13 cellular contexts compared by ENCODE assay signal in genomic region chr10:13743101-13743693, GRCh38.
A peak's percentile ranks its signal among the peaks of the same experiment; 100 is the strongest.
DNase-seq lines count a peak whose midpoint lies in the region; ATAC-seq, FAIRE-seq and TF ChIP-seq lines count a peak whose summit lies in the region.
"Had no signal": no experiment of that assay in that cellular context is flagged by ENCODE, and none has a peak within 500 bp of the region (broad histone marks: within the 10 kb centered on the region; RNA-seq: fewer than 3 reads in every experiment).

No MANE protein-coding gene starts in this region.

- RAD21 ChIA-PET in GM12878 (lab: Charles Lee; ENCODE audit: unreplicated experiment) = interaction anchor here (0.7 to 18.3 kb wide), 6 partner anchors 8 to 36 kb away, joined by 3 to 382 read pairs (median 10); no protein-coding TSS in a partner anchor

- peak in 1 of 2 experiments; percentile 17; a peak in 1 of 4 replicates for TF ChIP-seq EP300 in GM12878 (IDR thresholded peaks at IDR 0.05; ENCODE audit: borderline replicate concordance in 1 of 2, control insufficient read depth in 1 of 2, low read depth in 2 of 2, low read length in 2 of 2)

- DNase-seq in Right ventricle myocardium inferior (ENCODE audit: missing footprints) (no peak), left ventricle myocardium superior (no peak), GM12878 (ENCODE audit: low read depth, low spot score) (peak; percentile 46), GOT3 (lab: John Stamatoyannopoulos, UW) (no peak), hippocampal formation (lab: John Stamatoyannopoulos, UW) (no peak)
- DNase-seq in stimulated activated naive CD8-positive, alpha-beta T cell treated with anti-CD3 and anti-CD28 coated beads, Interleukin-15, amount 100 ng/mL, for 72 hours = no peak
- DNase-seq: activated B cell treated with CpG ODN at 0.5 μM for 24 hours; activated effector memory CD4-positive, alpha-beta T cell treated with anti-CD3 and anti-CD28 coated beads, Interleukin-2, amount 50 U/mL, for 16 hours; NCI-H1694; stimulated activated CD4-positive, alpha-beta T cell treated with anti-CD3 and anti-CD28 coated beads, Interleukin-4, amount 100 ng/mL, for 1 hour; thyroid gland had no signal

- H3K9me3 ChIP-seq in GM12878 (replicated peaks; ENCODE audit: control insufficient read depth, insufficient read depth, low read length) = no peaks in the 10 kb centered on the region
- H3K9me3 ChIP-seq: thyroid gland had no signal

- no TSS peak for BruUV-seq in GM12878 (replicated peaks; lab: Mats Ljungman, UMichigan)

- TF ChIP-seq CTCF in GM12878 (IDR thresholded peaks at IDR 0.05 in 2 of 3, conservative IDR thresholded peaks at IDR 0.05 in 1 of 3; ENCODE audit: control insufficient read depth in 2 of 3, extremely low read depth in 1 of 3, insufficient read depth in 1 of 3, low read depth in 3 of 3, low read length in 3 of 3) = no peak

- H3K4me3 ChIP-seq in GM12878 = no peak overlapping the region; the same call in 1 of the 2 replicates
- H3K4me3 ChIP-seq: thyroid gland had no signal

- peaks cover 39% of the 10 kb centered on the region for H3K27me3 Mint-ChIP-seq in stimulated activated naive CD8-positive, alpha-beta T cell treated with anti-CD3 and anti-CD28 coated beads, Interleukin-15, amount 100 ng/mL, for 72 hours

- H3K4me1 ChIP-seq in GM12878 (ENCODE audit: control insufficient read depth, insufficient read depth, low read length) = peaks cover 56% of the 10 kb centered on the region
- H3K4me1 ChIP-seq: thyroid gland had no signal

- H3K27ac ChIP-seq in GM12878 (ENCODE audit: control insufficient read depth, insufficient read depth) = peak overlapping the region; percentile 86
- H3K27ac ChIP-seq: thyroid gland had no signal

- H3K27ac Mint-ChIP-seq in stimulated activated naive CD8-positive, alpha-beta T cell treated with anti-CD3 and anti-CD28 coated beads, Interleukin-15, amount 100 ng/mL, for 72 hours = no peak overlapping the region
- H3K27ac Mint-ChIP-seq: activated B cell treated with CpG ODN at 0.5 μM for 24 hours had no signal

- intact Hi-C loops in Right ventricle myocardium inferior (cut with DNase I) = no loop called here
- intact Hi-C loops in left ventricle myocardium superior (cut with micrococcal nuclease) = no loop called here
- intact Hi-C loops in GM12878 (cut with micrococcal nuclease; ENCODE audit: unreplicated experiment) = loop anchor here (1.0 to 5.0 kb wide), 3 partner anchors 14 to 36 kb away; no protein-coding TSS in a partner anchor

- H3K9ac ChIP-seq in GM12878 (ENCODE audit: control insufficient read depth, insufficient read depth, low read length) = peak overlapping the region; percentile 57

- CTCF ChIA-PET in GM12878 (lab: Yijun Ruan, JAX) = interaction anchor here (1.6 to 2.2 kb wide), 4 partner anchors 14 to 34 kb away, joined by 3 to 11 read pairs (median 6); no protein-coding TSS in a partner anchor

- no peaks in the 10 kb centered on the region for H3K9me3 Mint-ChIP-seq in stimulated activated naive CD8-positive, alpha-beta T cell treated with anti-CD3 and anti-CD28 coated beads, Interleukin-15, amount 100 ng/mL, for 72 hours
- H3K9me3 Mint-ChIP-seq: activated B cell treated with CpG ODN at 0.5 μM for 24 hours had no signal

- peak; percentile 69 for FAIRE-seq in GM12878 (lab: Jason Lieb, UNC)

- no peaks in the 10 kb centered on the region for H3K27me3 ChIP-seq in GM12878 (replicated peaks in 1 of 2; ENCODE audit: control insufficient read depth in 2 of 2, insufficient read depth in 2 of 2, low read length in 1 of 2)
- H3K27me3 ChIP-seq: thyroid gland had no signal

- H2AFZ ChIP-seq in GM12878 (ENCODE audit: control insufficient read depth, low read depth, low read length) = peak overlapping the region; percentile 89

- peak; percentile 40; the same call in 1 of the 2 replicates for TF ChIP-seq POLR2A in GM12878 (IDR thresholded peaks at IDR 0.05; ENCODE audit: low read depth, low read length)

- in situ Hi-C loops in GM12878 (cut with MboI) = no loop called here

- peak overlapping the region; percentile 25 to 42 for H3K4me3 Mint-ChIP-seq in stimulated activated naive CD8-positive, alpha-beta T cell treated with anti-CD3 and anti-CD28 coated beads, Interleukin-15, amount 100 ng/mL, for 72 hours
- H3K4me3 Mint-ChIP-seq: activated B cell treated with CpG ODN at 0.5 μM for 24 hours had no signal

- WGBS in GM12878 (ENCODE audit: insufficient coverage, insufficient replicate concordance, low lambda C conversion rate, missing lambda C conversion rate) = 21% methylated on average over 15 of the region's 15 CpGs

- SMC1A ChIA-PET in GM12878 (lab: Charles Lee; ENCODE audit: uncharacterized antibody, unreplicated experiment) = interaction anchor here (0.7 to 16.0 kb wide), 12 partner anchors 8 to 58 kb away, joined by 3 to 399 read pairs (median 4); no protein-coding TSS in a partner anchor

- H3K36me3 ChIP-seq in GM12878 (ENCODE audit: control insufficient read depth in 2 of 2, insufficient read depth in 2 of 2, low read length in 1 of 2) = no peaks in the 10 kb centered on the region; a peak in 1 of 4 replicates

- no peaks in the 10 kb centered on the region for H4K20me1 ChIP-seq in GM12878 (ENCODE audit: control insufficient read depth, insufficient read depth)

- ATAC-seq in Right ventricle myocardium inferior (peak; percentile 21), left ventricle myocardium superior (no peak), HG03520 (IDR thresholded peaks at IDR 0.05; ENCODE audit: unreplicated experiment) (peak; percentile 68), GM12878 (peak; percentile 39), HG02588 (IDR thresholded peaks at IDR 0.05; ENCODE audit: unreplicated experiment) (no peak)
- peak; percentile 26 for ATAC-seq in stimulated activated naive CD8-positive, alpha-beta T cell treated with anti-CD3 and anti-CD28 coated beads, Interleukin-15, amount 100 ng/mL, for 72 hours

- TF ChIP-seq RAD21 in GM12878 (IDR thresholded peaks at IDR 0.05; ENCODE audit: insufficient read depth, low read depth, low read length) = 0 out of 2 replicates have a peak, but pooled peaks have one; percentile 3

- peak overlapping the region; percentile 76 for H3K4me2 ChIP-seq in GM12878 (ENCODE audit: control insufficient read depth, insufficient read depth)

- H3K4me1 Mint-ChIP-seq in stimulated activated naive CD8-positive, alpha-beta T cell treated with anti-CD3 and anti-CD28 coated beads, Interleukin-15, amount 100 ng/mL, for 72 hours = peaks cover 23% of the 10 kb centered on the region

- H3K79me2 ChIP-seq in GM12878 (ENCODE audit: control insufficient read depth, insufficient read depth, low read length) = no peaks in the 10 kb centered on the region

- POLR2A ChIA-PET in GM12878 (lab: Charles Lee) = interaction anchor here (0.7 to 5.5 kb wide), 8 partner anchors 12 to 39 kb away, joined by 3 to 43 read pairs (median 5); no protein-coding TSS in a partner anchor

TF ChIP-seq in GM12878, 131 proteins besides CTCF, POLR2A, EP300 and RAD21 (continues in another document):
- TF ChIP-seq KLF5 (IDR thresholded peaks at IDR 0.05; ENCODE audit: partially characterized antibody) = no peak
- no peak for TF ChIP-seq KAT2A (conservative IDR thresholded peaks at IDR 0.05; ENCODE audit: control insufficient read depth, low read depth, low read length)
- TF ChIP-seq GABPA (IDR thresholded peaks at IDR 0.05; ENCODE audit: low read depth) = 0 out of 2 replicates have a peak, but pooled peaks have one; percentile 33
- TF ChIP-seq RAD51 (IDR thresholded peaks at IDR 0.05) = peak; percentile 87
- TF ChIP-seq, protein P1, sequence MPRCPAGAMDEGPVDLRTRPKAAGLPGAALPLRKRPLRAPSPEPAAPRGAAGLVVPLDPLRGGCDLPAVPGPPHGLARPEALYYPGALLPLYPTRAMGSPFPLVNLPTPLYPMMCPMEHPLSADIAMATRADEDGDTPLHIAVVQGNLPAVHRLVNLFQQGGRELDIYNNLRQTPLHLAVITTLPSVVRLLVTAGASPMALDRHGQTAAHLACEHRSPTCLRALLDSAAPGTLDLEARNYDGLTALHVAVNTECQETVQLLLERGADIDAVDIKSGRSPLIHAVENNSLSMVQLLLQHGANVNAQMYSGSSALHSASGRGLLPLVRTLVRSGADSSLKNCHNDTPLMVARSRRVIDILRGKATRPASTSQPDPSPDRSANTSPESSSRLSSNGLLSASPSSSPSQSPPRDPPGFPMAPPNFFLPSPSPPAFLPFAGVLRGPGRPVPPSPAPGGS (IDR thresholded peaks at IDR 0.05; ENCODE audit: borderline replicate concordance, insufficient read depth, low read depth, low read length, poor library complexity, severe bottlenecking) = no peak
- peak; percentile 43 to 64; a peak in 2 of 4 replicates for TF ChIP-seq IKZF2 (IDR thresholded peaks at IDR 0.05)
- TF ChIP-seq TARDBP (IDR thresholded peaks at IDR 0.05; ENCODE audit: borderline replicate concordance) = no peak
- TF ChIP-seq ETV6 (conservative IDR thresholded peaks at IDR 0.05 in 1 of 2, IDR thresholded peaks at IDR 0.05 in 1 of 2; ENCODE audit: borderline replicate concordance in 1 of 2, low read depth in 1 of 2) = no peak
- TF ChIP-seq TCF12 (IDR thresholded peaks at IDR 0.05; ENCODE audit: low read depth, low read length) = peak; percentile 90
- TF ChIP-seq RELA (IDR thresholded peaks at IDR 0.05; ENCODE audit: borderline replicate concordance, partially characterized antibody) = no peak
- peak; percentile 58; the same call in 1 of the 2 replicates for TF ChIP-seq BACH1 (IDR thresholded peaks at IDR 0.05; ENCODE audit: borderline replicate concordance)
- no peak for TF ChIP-seq SMC3 (IDR thresholded peaks at IDR 0.05; ENCODE audit: borderline replicate concordance, low read length)
- 0 out of 2 replicates have a peak, but pooled peaks have one; percentile 17 for TF ChIP-seq HCFC1 (IDR thresholded peaks at IDR 0.05; ENCODE audit: low read length)
- TF ChIP-seq RUNX3 (IDR thresholded peaks at IDR 0.05; ENCODE audit: low read length) = peak; percentile 95
- TF ChIP-seq CHD2 (IDR thresholded peaks at IDR 0.05; ENCODE audit: borderline replicate concordance, low read depth, low read length) = peak; percentile 17; the same call in 1 of the 2 replicates
- no peak for TF ChIP-seq POLR2AphosphoS5 (IDR thresholded peaks at IDR 0.05; ENCODE audit: low read length)
- TF ChIP-seq PAX8 (IDR thresholded peaks at IDR 0.05) = no peak

Comparison
In these comparisons a context has a peak if more than half of its experiments do, and no peak if none do; other contexts are left out.
1. ATAC-seq: peak in Right ventricle myocardium inferior (single experiment), HG03520 (single experiment), GM12878 (single experiment) and stimulated activated naive CD8-positive, alpha-beta T cell treated with anti-CD3 and anti-CD28 coated beads, Interleukin-15, amount 100 ng/mL, for 72 hours (single experiment); none in left ventricle myocardium superior (single experiment) and HG02588 (single experiment).